20 cellular contexts compared by ENCODE assay signal in genomic region chr7:132685301-132685700, GRCh38.
"Had no signal": no experiment of that assay in that cellular context is flagged by ENCODE, and none has a peak within 500 bp of the region (broad histone marks: within the 10 kb centered on the region; RNA-seq: fewer than 3 reads in every experiment).

No MANE protein-coding gene starts in this region.

- DNase-seq: colonic mucosa; cortex of kidney; effector CD8-positive, alpha-beta T cell; effector memory CD8-positive, alpha-beta T cell; endodermal cell; foreskin keratinocyte; heart left ventricle; hypothalamus; immature natural killer cell; left cardiac atrium; left lung; left ventricle myocardium superior; lower lobe of right lung; mesenchymal stem cell; midbrain; naive thymus-derived CD4-positive, alpha-beta T cell; natural killer cell had no signal

- H3K27me3 ChIP-seq: colonic mucosa, foreskin keratinocyte, gastroesophageal sphincter, heart left ventricle, left lung had no signal

- H3K27ac ChIP-seq: colonic mucosa, esophagus muscularis mucosa, foreskin keratinocyte, gastroesophageal sphincter, heart left ventricle, hepatocyte, left lung, lower lobe of right lung had no signal

- H3K4me1 ChIP-seq: colonic mucosa, esophagus muscularis mucosa, foreskin keratinocyte, gastroesophageal sphincter, heart left ventricle, left lung, lower lobe of right lung had no signal

- H3K79me2 ChIP-seq: hepatocyte had no signal

- H3K36me3 ChIP-seq: colonic mucosa, esophagus muscularis mucosa, gastroesophageal sphincter, heart left ventricle, left lung, lower lobe of right lung had no signal

- ATAC-seq: effector memory CD8-positive, alpha-beta T cell; foreskin keratinocyte; gastroesophageal sphincter; heart left ventricle; left cardiac atrium; left lung; left ventricle myocardium superior; lower lobe of right lung; naive thymus-derived CD4-positive, alpha-beta T cell; natural killer cell had no signal

- H3K4me2 ChIP-seq: hepatocyte had no signal

- H3K9me3 ChIP-seq: colonic mucosa, esophagus muscularis mucosa, gastroesophageal sphincter, lower lobe of right lung had no signal

- H3K4me3 ChIP-seq: colonic mucosa, esophagus muscularis mucosa, gastroesophageal sphincter, heart left ventricle, hepatocyte, left lung, lower lobe of right lung had no signal
